In genomic region chr14:75196468-75196867, GRCh38 we compare ENCODE assay signal across 12 cellular contexts. TPM values are rescaled to one million over a fixed set of nuclear protein-coding genes. Genes with fewer than 3 reads are reported as not detected.
DNase-seq lines count a peak whose midpoint lies in the region; ATAC-seq, FAIRE-seq and TF ChIP-seq lines count a peak whose summit lies in the region.
"Had no signal": no experiment of that assay in that cellular context is flagged by ENCODE, and none has a peak within 500 bp of the region (broad histone marks: within the 10 kb centered on the region; RNA-seq: fewer than 3 reads in every experiment).

No MANE protein-coding gene starts in this region.

- H3K27ac ChIP-seq in heart left ventricle (no peak overlapping the region), left ventricle myocardium inferior (replicated peaks) (no peak overlapping the region), HepG2 (ENCODE audit: extremely low read length, insufficient read depth, low read length) (no peak overlapping the region), caudate nucleus (ENCODE audit: low read depth, low read length) (no peak overlapping the region)

- no peak overlapping the region for H2AFZ ChIP-seq in HepG2 (ENCODE audit: low read length)

- H3K4me1 ChIP-seq in heart left ventricle, result peaks cover 0 to 22% (median 6%) of the 10 kb centered on the region in 12 donors
- H3K4me1 ChIP-seq in left ventricle myocardium inferior, result peaks cover 11% of the 10 kb centered on the region
- H3K4me1 ChIP-seq in HepG2 (ENCODE audit: insufficient read depth, low read length), result peaks cover 41% of the 10 kb centered on the region

- H3K9me3 ChIP-seq in heart left ventricle (no peaks in the 10 kb centered on the region), left ventricle myocardium inferior (replicated peaks) (no peaks in the 10 kb centered on the region), HepG2 (ENCODE audit: low read length) (no peaks in the 10 kb centered on the region)

- no peaks in the 10 kb centered on the region for H3K79me2 ChIP-seq in HepG2 (ENCODE audit: insufficient read depth, low read length)

- H3K36me3 ChIP-seq in heart left ventricle (no peaks in the 10 kb centered on the region), left ventricle myocardium inferior (no peaks in the 10 kb centered on the region), HepG2 (replicated peaks in 1 of 2; ENCODE audit: control insufficient read depth in 1 of 2, insufficient read depth in 2 of 2, low read length in 2 of 2) (no peaks in the 10 kb centered on the region)

- no peak overlapping the region for H3K4me3 ChIP-seq in heart left ventricle
- H3K4me3 ChIP-seq in left ventricle myocardium inferior, result no peak overlapping the region
- H3K4me3 ChIP-seq in HepG2 (replicated peaks in 1 of 3; ENCODE audit: insufficient read depth in 1 of 3, low read depth in 2 of 3, low read length in 3 of 3), result no peak overlapping the region; a peak in 1 of 6 replicates

- peak in 3 of 4 donors; percentile 24 to 72 (median 58) for ATAC-seq in heart left ventricle
- ATAC-seq in HepG2, result peak; percentile 97

- TF ChIP-seq POLR2A in heart left ventricle (IDR thresholded peaks at IDR 0.05) (no peak), HepG2 (IDR thresholded peaks at IDR 0.05; ENCODE audit: insufficient read depth in 1 of 2, low read depth in 2 of 2, low read length in 2 of 2) (no peak)

- peak overlapping the region; percentile 25 for H3K4me2 ChIP-seq in HepG2 (ENCODE audit: low read depth, low read length)

- no peak overlapping the region for H3K9ac ChIP-seq in HepG2 (ENCODE audit: insufficient read depth, low read depth, low read length)

- no peak for TF ChIP-seq RAD21 in HepG2 (CRISPR knock-in tag; IDR thresholded peaks at IDR 0.05)

- no peak for TF ChIP-seq CTCF in heart left ventricle (IDR thresholded peaks at IDR 0.05)
- TF ChIP-seq CTCF in left ventricle myocardium inferior (IDR thresholded peaks at IDR 0.05; ENCODE audit: borderline replicate concordance), result no peak
- TF ChIP-seq CTCF in HepG2 (CRISPR knock-in tag; IDR thresholded peaks at IDR 0.05), result peak; percentile 28; the same call in 1 of the 2 replicates

- TF ChIP-seq EP300 in HepG2 (IDR thresholded peaks at IDR 0.05; ENCODE audit: low read depth in 2 of 2, low read length in 2 of 2) (peak in 1 of 2 experiments; percentile 84; a peak in 2 of 4 replicates), HepG2 (CRISPR knock-in tag; IDR thresholded peaks at IDR 0.05; ENCODE audit: borderline replicate concordance) (peak; percentile 78)

- POLR2A ChIA-PET in HepG2 (lab: Yijun Ruan, JAX), result interaction anchor here (0.9 kb wide), 1 partner anchor 14 kb away, joined by 3 read pairs; no protein-coding TSS in a partner anchor

- H3K27me3 ChIP-seq in heart left ventricle, result no peaks in the 10 kb centered on the region
- no peaks in the 10 kb centered on the region for H3K27me3 ChIP-seq in left ventricle myocardium inferior (ENCODE audit: low read depth)
- peaks cover 7 to 63% of the 10 kb centered on the region in 2 experiments for H3K27me3 ChIP-seq in HepG2 (ENCODE audit: control insufficient read depth in 1 of 2, insufficient read depth in 2 of 2, low read length in 2 of 2)

- CTCF ChIA-PET in HepG2 (lab: Yijun Ruan, JAX; ENCODE audit: low intra/inter-chr PET ratio, low total read pairs), result no interaction called here

- BruUV-seq in HepG2 (replicated peaks; lab: Mats Ljungman, UMichigan), result no TSS peak

- peak; percentile 74 for FAIRE-seq in HepG2 (lab: Jason Lieb, UNC)

- 0 out of 2 replicates have a peak, but pooled peaks cover 12% of the 10 kb centered on the region for H4K20me1 ChIP-seq in HepG2 (ENCODE audit: insufficient read depth, low read length)

- 76 to 91% (median 84%) methylated on average over 3 to 4 of the region's 4 CpGs for WGBS in heart left ventricle, 4 donors
- 0% methylated on average over 4 of the region's 4 CpGs for WGBS in HepG2 (ENCODE audit: low lambda C conversion rate)

- in situ Hi-C loops in HepG2 (cut with HindIII; ENCODE audit: extremely low pct_ligation_motif_present, low pct_unique_long_range_greater_than_20kb), result no loop called here

- intact Hi-C loops in heart left ventricle (cut with DNase I), result loop anchor here in 1 of 10 donors (5.0 kb wide), 1 partner anchor 36 kb away; no protein-coding TSS in a partner anchor
- intact Hi-C loops in left ventricle myocardium inferior (cut with micrococcal nuclease), result no loop called here
- intact Hi-C loops in HepG2 (cut with micrococcal nuclease; ENCODE audit: unreplicated experiment), result no loop called here

- DNase-seq in heart left ventricle (no peak), left ventricle myocardium inferior (no peak), RPMI8226 (peak; percentile 12), HepG2 (ENCODE audit: low spot score) (peak; percentile 84), caudate nucleus (lab: John Stamatoyannopoulos, UW) (no peak), RKO (ENCODE audit: low spot score) (no peak), SKM-1 treated with dmso at 0.1 percent for 144 hours (lab: John Stamatoyannopoulos, UW; ENCODE audit: unreplicated experiment) (no peak)
- DNase-seq in stimulated activated CD4-positive, alpha-beta T cell treated with anti-CD3 and anti-CD28 coated beads, Interleukin-4, amount 100 ng/mL, for 4 hours, result no peak
- DNase-seq: ACHN; activated CD4-positive, alpha-beta T cell treated with anti-CD3 and anti-CD28 coated beads, Interleukin-2, amount 50 U/mL, for 4 hours; NCI-H1105; SHP77 treated with DMSO at 0.1 percent for 48 hours had no signal

TF ChIP-seq in HepG2, 621 proteins besides CTCF, POLR2A, EP300 and RAD21 (continues in another document):
- TF ChIP-seq RFXAP (CRISPR knock-in tag; IDR thresholded peaks at IDR 0.05; ENCODE audit: borderline replicate concordance), result 0 out of 2 replicates have a peak, but pooled peaks have one; percentile 21
- TF ChIP-seq HNRNPL (IDR thresholded peaks at IDR 0.05; ENCODE audit: low read depth, low read length), result peak; percentile 62; the same call in 1 of the 2 replicates
- no peak for TF ChIP-seq ZNF513 (CRISPR knock-in tag; conservative IDR thresholded peaks at IDR 0.05)
- no peak for TF ChIP-seq NBN (conservative IDR thresholded peaks at IDR 0.05)
- 0 out of 2 replicates have a peak, but pooled peaks have one; percentile 42 for TF ChIP-seq HIVEP1 (CRISPR knock-in tag; IDR thresholded peaks at IDR 0.05)
- peak; percentile 76; the same call in 1 of the 2 replicates for TF ChIP-seq MXD4 (CRISPR knock-in tag; IDR thresholded peaks at IDR 0.05)
- TF ChIP-seq HOMEZ (CRISPR knock-in tag; IDR thresholded peaks at IDR 0.05; ENCODE audit: low read depth), result peak; percentile 60; the same call in 1 of the 2 replicates
- peak; percentile 53 for TF ChIP-seq PHF5A (CRISPR knock-in tag; IDR thresholded peaks at IDR 0.05; ENCODE audit: low read depth, unreplicated experiment)
- peak; percentile 45; the same call in 1 of the 2 replicates for TF ChIP-seq PHF8 (CRISPR knock-in tag; IDR thresholded peaks at IDR 0.05)

RNA-seq across cellular contexts. Expression of gene TMED10, which starts 20.1 kb away (rescaled TPM):
- total RNA-seq in heart left ventricle (100 to 1,000 TPM; 235 to 362 (median 275) TPM), left ventricle myocardium inferior (278 TPM), HepG2 (2016; rRNA removed; fragmentation: Illumina TruSeq; extraction: Trizol) (183 and 311 TPM in 2 replicates)
- polyA plus RNA-seq in heart left ventricle (100 to 1,000 TPM in 1 of 2 donors, 10 to 100 TPM in 1; 56.4 to 398 TPM), HepG2 (2011; rRNA removed) (292 and 377 TPM in 2 replicates)
- 31.8 and 36.6 TPM in 2 replicates for total RNA-seq in HepG2 (2016; cell fraction: cytosol; rRNA removed; fragmentation: Illumina TruSeq; extraction: Trizol; ENCODE audit: low read depth)
- 191 and 318 TPM in 2 replicates for total RNA-seq in HepG2 (2016; cell fraction: insoluble cytoplasmic fraction; rRNA removed; fragmentation: Illumina TruSeq; extraction: Trizol)
- total RNA-seq in HepG2 (2016; cell fraction: membrane; rRNA removed; fragmentation: Illumina TruSeq; extraction: Trizol), result 62.0 and 63.6 TPM in 2 replicates
- 252 and 291 TPM in 2 replicates for total RNA-seq in HepG2 (2016; cell fraction: nucleus; rRNA removed; fragmentation: Illumina TruSeq; extraction: Trizol)
- 308 and 326 TPM in 2 replicates for polyA plus RNA-seq in HepG2 (2011; cell fraction: cytosol; rRNA removed)
- polyA plus RNA-seq in HepG2 (2011; cell fraction: nucleus; rRNA removed), result 81.4 and 84.1 TPM in 2 replicates
- polyA plus RNA-seq in HepG2 (2012), result 131 and 139 TPM in 2 replicates
- 36.6 and 41.3 TPM in 2 replicates for polyA plus RNA-seq in HepG2 (2016; cell fraction: cytosol; fragmentation: Illumina TruSeq; extraction: Trizol; ENCODE audit: low read depth)
- 162 and 165 TPM in 2 replicates for polyA plus RNA-seq in HepG2 (2016; cell fraction: insoluble cytoplasmic fraction; fragmentation: Illumina TruSeq; extraction: Trizol; ENCODE audit: low read depth)
- 58.6 and 59.0 TPM in 2 replicates for polyA plus RNA-seq in HepG2 (2016; cell fraction: membrane; fragmentation: Illumina TruSeq; extraction: Trizol; ENCODE audit: low read depth)
- polyA plus RNA-seq in HepG2 (2016; cell fraction: nucleus; fragmentation: Illumina TruSeq; extraction: Trizol; ENCODE audit: insufficient read depth, low read depth), result 306 and 326 TPM in 2 replicates
- 546 and 919 TPM in 2 replicates for polyA minus RNA-seq in HepG2 (2011; rRNA and poly(A)+ RNA removed; ENCODE audit: low replicate concordance)
- 247 and 332 TPM in 2 replicates for polyA minus RNA-seq in HepG2 (2011; cell fraction: cytosol; rRNA and poly(A)+ RNA removed)
- polyA minus RNA-seq in HepG2 (2011; cell fraction: nucleus; rRNA and poly(A)+ RNA removed), result 78.8 and 85.5 TPM in 2 replicates

Comparison
In these comparisons a context has a peak if more than half of its experiments do, and no peak if none do; other contexts are left out.
1. DNase-seq: peak in RPMI8226 (single experiment) and HepG2 (single experiment); none in heart left ventricle (0 of 5), left ventricle myocardium inferior (single experiment), caudate nucleus (0 of 61), RKO (single experiment), stimulated activated CD4-positive, alpha-beta T cell treated with anti-CD3 and anti-CD28 coated beads, Interleukin-4, amount 100 ng/mL, for 4 hours (0 of 2) and SKM-1 treated with dmso at 0.1 percent for 144 hours (single experiment).